In the genomic region with DNA sequence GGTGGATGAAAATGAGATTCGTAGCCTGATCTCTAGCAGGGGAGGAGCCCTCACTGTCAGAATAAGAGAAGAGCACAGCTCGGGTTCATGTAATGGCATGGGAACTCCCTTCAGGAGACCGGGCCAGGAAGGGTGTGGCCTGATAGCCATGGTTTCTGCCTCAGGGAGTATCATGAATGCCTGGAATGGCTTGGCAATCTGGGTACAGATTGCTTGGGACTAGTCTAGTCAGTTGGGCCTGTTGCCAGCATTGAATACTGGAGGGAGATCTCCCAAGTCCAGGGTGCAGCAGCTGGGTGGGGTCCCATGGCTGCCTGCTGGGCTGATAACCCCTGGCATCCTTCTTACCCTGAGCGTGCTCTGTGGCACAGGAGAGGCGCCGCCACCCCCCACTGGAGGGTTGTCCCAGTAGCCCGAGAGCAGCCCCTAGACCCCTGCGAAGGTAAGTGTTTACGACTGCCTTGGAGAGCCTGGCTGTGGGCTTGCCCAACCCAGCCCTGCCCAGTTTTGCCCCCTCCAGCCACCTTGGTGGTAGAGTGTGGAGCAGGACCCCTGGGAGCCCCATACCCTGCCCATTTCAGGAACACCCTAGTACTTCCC, we compare ENCODE assay signal across 1 cellular context.
TF ChIP-seq lines count a peak whose summit lies in the region.

No MANE protein-coding gene starts in this region.

TF ChIP-seq in GM23338, 12 proteins besides CTCF, POLR2A, EP300 and RAD21 (continued from another document):
- TF ChIP-seq, protein P1, sequence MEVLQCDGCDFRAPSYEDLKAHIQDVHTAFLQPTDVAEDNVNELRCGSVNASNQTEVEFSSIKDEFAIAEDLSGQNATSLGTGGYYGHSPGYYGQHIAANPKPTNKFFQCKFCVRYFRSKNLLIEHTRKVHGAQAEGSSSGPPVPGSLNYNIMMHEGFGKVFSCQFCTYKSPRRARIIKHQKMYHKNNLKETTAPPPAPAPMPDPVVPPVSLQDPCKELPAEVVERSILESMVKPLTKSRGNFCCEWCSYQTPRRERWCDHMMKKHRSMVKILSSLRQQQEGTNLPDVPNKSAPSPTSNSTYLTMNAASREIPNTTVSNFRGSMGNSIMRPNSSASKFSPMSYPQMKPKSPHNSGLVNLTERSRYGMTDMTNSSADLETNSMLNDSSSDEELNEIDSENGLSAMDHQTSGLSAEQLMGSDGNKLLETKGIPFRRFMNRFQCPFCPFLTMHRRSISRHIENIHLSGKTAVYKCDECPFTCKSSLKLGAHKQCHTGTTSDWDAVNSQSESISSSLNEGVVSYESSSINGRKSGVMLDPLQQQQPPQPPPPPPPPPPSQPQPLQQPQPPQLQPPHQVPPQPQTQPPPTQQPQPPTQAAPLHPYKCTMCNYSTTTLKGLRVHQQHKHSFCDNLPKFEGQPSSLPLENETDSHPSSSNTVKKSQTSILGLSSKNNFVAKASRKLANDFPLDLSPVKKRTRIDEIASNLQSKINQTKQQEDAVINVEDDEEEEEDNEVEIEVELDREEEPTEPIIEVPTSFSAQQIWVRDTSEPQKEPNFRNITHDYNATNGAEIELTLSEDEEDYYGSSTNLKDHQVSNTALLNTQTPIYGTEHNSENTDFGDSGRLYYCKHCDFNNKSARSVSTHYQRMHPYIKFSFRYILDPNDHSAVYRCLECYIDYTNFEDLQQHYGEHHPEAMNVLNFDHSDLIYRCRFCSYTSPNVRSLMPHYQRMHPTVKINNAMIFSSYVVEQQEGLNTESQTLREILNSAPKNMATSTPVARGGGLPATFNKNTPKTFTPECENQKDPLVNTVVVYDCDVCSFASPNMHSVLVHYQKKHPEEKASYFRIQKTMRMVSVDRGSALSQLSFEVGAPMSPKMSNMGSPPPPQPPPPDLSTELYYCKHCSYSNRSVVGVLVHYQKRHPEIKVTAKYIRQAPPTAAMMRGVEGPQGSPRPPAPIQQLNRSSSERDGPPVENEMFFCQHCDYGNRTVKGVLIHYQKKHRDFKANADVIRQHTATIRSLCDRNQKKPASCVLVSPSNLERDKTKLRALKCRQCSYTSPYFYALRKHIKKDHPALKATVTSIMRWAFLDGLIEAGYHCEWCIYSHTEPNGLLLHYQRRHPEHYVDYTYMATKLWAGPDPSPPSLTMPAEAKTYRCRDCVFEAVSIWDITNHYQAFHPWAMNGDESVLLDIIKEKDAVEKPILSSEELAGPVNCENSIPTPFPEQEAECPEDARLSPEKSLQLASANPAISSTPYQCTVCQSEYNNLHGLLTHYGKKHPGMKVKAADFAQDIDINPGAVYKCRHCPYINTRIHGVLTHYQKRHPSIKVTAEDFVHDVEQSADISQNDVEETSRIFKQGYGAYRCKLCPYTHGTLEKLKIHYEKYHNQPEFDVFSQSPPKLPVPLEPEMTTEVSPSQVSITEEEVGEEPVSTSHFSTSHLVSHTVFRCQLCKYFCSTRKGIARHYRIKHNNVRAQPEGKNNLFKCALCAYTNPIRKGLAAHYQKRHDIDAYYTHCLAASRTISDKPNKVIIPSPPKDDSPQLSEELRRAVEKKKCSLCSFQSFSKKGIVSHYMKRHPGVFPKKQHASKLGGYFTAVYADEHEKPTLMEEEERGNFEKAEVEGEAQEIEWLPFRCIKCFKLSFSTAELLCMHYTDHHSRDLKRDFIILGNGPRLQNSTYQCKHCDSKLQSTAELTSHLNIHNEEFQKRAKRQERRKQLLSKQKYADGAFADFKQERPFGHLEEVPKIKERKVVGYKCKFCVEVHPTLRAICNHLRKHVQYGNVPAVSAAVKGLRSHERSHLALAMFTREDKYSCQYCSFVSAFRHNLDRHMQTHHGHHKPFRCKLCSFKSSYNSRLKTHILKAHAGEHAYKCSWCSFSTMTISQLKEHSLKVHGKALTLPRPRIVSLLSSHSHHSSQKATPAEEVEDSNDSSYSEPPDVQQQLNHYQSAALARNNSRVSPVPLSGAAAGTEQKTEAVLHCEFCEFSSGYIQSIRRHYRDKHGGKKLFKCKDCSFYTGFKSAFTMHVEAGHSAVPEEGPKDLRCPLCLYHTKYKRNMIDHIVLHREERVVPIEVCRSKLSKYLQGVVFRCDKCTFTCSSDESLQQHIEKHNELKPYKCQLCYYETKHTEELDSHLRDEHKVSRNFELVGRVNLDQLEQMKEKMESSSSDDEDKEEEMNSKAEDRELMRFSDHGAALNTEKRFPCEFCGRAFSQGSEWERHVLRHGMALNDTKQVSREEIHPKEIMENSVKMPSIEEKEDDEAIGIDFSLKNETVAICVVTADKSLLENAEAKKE (CRISPR knock-in tag; IDR thresholded peaks at IDR 0.05) = no peak
- TF ChIP-seq STAT1 (IDR thresholded peaks at IDR 0.05; ENCODE audit: unreplicated experiment) = no peak
- TF ChIP-seq JUNB (IDR thresholded peaks at IDR 0.05; ENCODE audit: unreplicated experiment) = no peak
- no peak for TF ChIP-seq NANOG (IDR thresholded peaks at IDR 0.05; ENCODE audit: borderline replicate concordance)
- TF ChIP-seq ZNF331 (CRISPR knock-in tag; IDR thresholded peaks at IDR 0.05; ENCODE audit: low read depth) = no peak
- no peak for TF ChIP-seq CREB1 (CRISPR knock-in tag; IDR thresholded peaks at IDR 0.05; ENCODE audit: low read depth)
- TF ChIP-seq ZNF114 (CRISPR knock-in tag; IDR thresholded peaks at IDR 0.05) = no peak
- no peak for TF ChIP-seq ETS1 (IDR thresholded peaks at IDR 0.05)
